In genomic region chr4:144894525-144894924, GRCh38 we compare ENCODE assay signal across 13 cellular contexts.
DNase-seq lines count a peak whose midpoint lies in the region; FAIRE-seq and TF ChIP-seq lines count a peak whose summit lies in the region.
"Had no signal": no experiment of that assay in that cellular context is flagged by ENCODE, and none has a peak within 500 bp of the region (broad histone marks: within the 10 kb centered on the region; RNA-seq: fewer than 3 reads in every experiment).

No MANE protein-coding gene starts in this region.

- H3K27ac ChIP-seq in osteoblast (ENCODE audit: low read depth, low read length), result no peak overlapping the region

- H3K36me3 ChIP-seq in bronchial epithelial cell (ENCODE audit: control insufficient read depth, insufficient read depth, low read length) (no peaks in the 10 kb centered on the region), osteoblast (ENCODE audit: insufficient read depth, low read length) (no peaks in the 10 kb centered on the region), BE2C (no peaks in the 10 kb centered on the region)
- H3K36me3 ChIP-seq: HAP-1 had no signal

- no peaks in the 10 kb centered on the region for H3K79me2 ChIP-seq in osteoblast (ENCODE audit: insufficient read depth, low read length)

- DNase-seq in GM04503 (ENCODE audit: low read depth), result peak; percentile 12
- peak; percentile 51 for DNase-seq in NCI-H226
- peak; percentile 70 for DNase-seq in bronchial epithelial cell (ENCODE audit: low read depth)
- DNase-seq in osteoblast (ENCODE audit: insufficient read length, low spot score, missing footprints), result peak; percentile 29
- no peak for DNase-seq in SHP77 (lab: John Stamatoyannopoulos, UW)
- no peak for DNase-seq in DMS79 (lab: John Stamatoyannopoulos, UW)
- no peak for DNase-seq in NCI-H82 treated with DMSO at 0.1 percent for 48 hours (lab: John Stamatoyannopoulos, UW; ENCODE audit: unreplicated experiment)
- DNase-seq in BE2C, result no peak
- DNase-seq: activated CD8-positive, alpha-beta memory T cell treated with anti-CD3 and anti-CD28 coated beads, Interleukin-2, amount 50 U/mL, for 4 hours; NCI-H345; stimulated activated naive B cell treated with anti-CD40 and anti-IgM and Interleukin-4, amounts not matched to agents 10 μg/mL and 1 μg/mL and 100 μg/mL, for 72 hours; T-helper 1 cell had no signal

- no peak overlapping the region for H2AFZ ChIP-seq in osteoblast (ENCODE audit: low read length)

- H3K27me3 ChIP-seq in bronchial epithelial cell (ENCODE audit: control insufficient read depth, insufficient read depth, low read length) (no peaks in the 10 kb centered on the region), osteoblast (ENCODE audit: insufficient read depth, low read length) (no peaks in the 10 kb centered on the region), BE2C (no peaks in the 10 kb centered on the region)

- no peak for FAIRE-seq in bronchial epithelial cell (lab: Jason Lieb, UNC)

- H3K9me3 ChIP-seq in osteoblast (ENCODE audit: low read depth, low read length) (no peaks in the 10 kb centered on the region), BE2C (no peaks in the 10 kb centered on the region)
- H3K9me3 ChIP-seq: HAP-1 had no signal

- TF ChIP-seq CTCF in bronchial epithelial cell (IDR thresholded peaks at IDR 0.05; ENCODE audit: insufficient read depth, low read length, severe bottlenecking) (no peak), osteoblast (IDR thresholded peaks at IDR 0.05; ENCODE audit: extremely low read depth, low read depth, low read length) (no peak), BE2C (IDR thresholded peaks at IDR 0.05; ENCODE audit: low read depth, low read length) (no peak)

- no peaks in the 10 kb centered on the region for H4K20me1 ChIP-seq in osteoblast (ENCODE audit: insufficient read depth, low read length)

- no peak overlapping the region for H3K4me2 ChIP-seq in osteoblast (ENCODE audit: insufficient read depth, low read length)

- H3K4me1 ChIP-seq in osteoblast (ENCODE audit: insufficient read depth, low read length), result peaks cover 6% of the 10 kb centered on the region
- H3K4me1 ChIP-seq in BE2C, result no peaks in the 10 kb centered on the region
- H3K4me1 ChIP-seq: HAP-1 had no signal

- H3K4me3 ChIP-seq in bronchial epithelial cell (ENCODE audit: low read depth, low read length) (no peak overlapping the region), osteoblast (ENCODE audit: insufficient read depth, low read length) (no peak overlapping the region), BE2C (ENCODE audit: low read depth, low read length) (no peak overlapping the region)
- H3K4me3 ChIP-seq: HAP-1 had no signal

Comparison
In these comparisons a context has a peak if more than half of its experiments do, and no peak if none do; other contexts are left out.
1. DNase-seq: peak in GM04503 (single experiment), NCI-H226 (single experiment), bronchial epithelial cell (single experiment) and osteoblast (single experiment); none in SHP77 (0 of 2), DMS79 (single experiment), NCI-H82 treated with DMSO at 0.1 percent for 48 hours (single experiment) and BE2C (single experiment).